In the genomic region with DNA sequence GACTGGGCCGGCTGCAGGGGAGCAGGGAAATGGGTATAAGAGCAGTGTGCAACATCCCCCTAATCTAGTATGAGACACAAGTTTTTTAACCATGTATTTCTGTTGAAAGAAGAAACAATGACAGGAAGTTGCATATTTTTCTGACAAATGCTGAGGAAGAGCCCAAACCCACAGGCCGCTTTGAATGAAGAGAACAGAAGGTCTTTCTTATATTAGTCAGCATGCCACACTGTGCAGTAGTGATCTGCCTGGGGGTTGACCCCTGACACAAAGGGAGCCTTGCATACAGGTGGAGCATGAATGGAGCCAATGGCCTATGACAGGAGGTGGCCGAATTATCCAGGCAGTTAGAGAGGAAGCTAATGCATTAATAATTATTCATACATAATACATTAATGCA, we compare ENCODE assay signal across 17 cellular contexts.
"Had no signal": no experiment of that assay in that cellular context is flagged by ENCODE, and none has a peak within 500 bp of the region (broad histone marks: within the 10 kb centered on the region; RNA-seq: fewer than 3 reads in every experiment).

No MANE protein-coding gene starts in this region.

- ATAC-seq: left lobe of liver; natural killer cell; sciatic nerve; stimulated activated naive CD8-positive, alpha-beta T cell treated with anti-CD3 and anti-CD28 coated beads, Interleukin-15, amount 100 ng/mL, for 72 hours had no signal

- H3K4me3 ChIP-seq: dorsolateral prefrontal cortex, lung, right atrium auricular region, smooth muscle cell, thyroid gland had no signal

- DNase-seq: dorsolateral prefrontal cortex; effector CD4-positive, alpha-beta T cell; head of caudate nucleus; natural killer cell; stimulated activated CD4-positive, alpha-beta T cell treated with anti-CD3 and anti-CD28 coated beads, Interleukin-12 subunit alpha, Interleukin-12 subunit beta, amount 100 ng/mL, for 4 hours; stimulated activated CD4-positive, alpha-beta T cell treated with anti-CD3 and anti-CD28 coated beads, Interleukin-1b, Interleukin-23, amount 100 ng/mL, for 48 hours; stimulated activated CD4-positive, alpha-beta T cell treated with anti-CD3 and anti-CD28 coated beads, Interleukin-4, amount 100 ng/mL, for 1 hour; stimulated activated CD8-positive, alpha-beta memory T cell treated with anti-CD3 and anti-CD28 coated beads, Interleukin-4, amount 100 ng/mL, for 48 hours; stimulated activated naive CD4-positive, alpha-beta T cell; stimulated activated naive CD8-positive, alpha-beta T cell treated with anti-CD3 and anti-CD28 coated beads, Interleukin-15, amount 100 ng/mL, for 72 hours; thyroid gland had no signal

- H3K27ac ChIP-seq: dorsolateral prefrontal cortex, parathyroid adenoma, right atrium auricular region, thyroid gland had no signal
